Comparison of ENCODE assay signal across 19 cellular contexts in genomic region chr3:177624523-177625495, GRCh38.
DNase-seq lines count a peak whose midpoint lies in the region; ATAC-seq, FAIRE-seq and TF ChIP-seq lines count a peak whose summit lies in the region.
"Had no signal": no experiment of that assay in that cellular context is flagged by ENCODE, and none has a peak within 500 bp of the region (broad histone marks: within the 10 kb centered on the region; RNA-seq: fewer than 3 reads in every experiment).

No MANE protein-coding gene starts in this region.

- POLR2A ChIA-PET in HepG2 (lab: Yijun Ruan, JAX) = no interaction called here
- POLR2A ChIA-PET in endothelial cell of umbilical vein (lab: Charles Lee) = no interaction called here

- WGBS in HepG2 (ENCODE audit: low lambda C conversion rate) = 31% methylated on average over 13 of the region's 13 CpGs
- WGBS in right lobe of liver (ENCODE audit: insufficient coverage, low coverage, low lambda C conversion rate, missing lambda C conversion rate) = 89% methylated on average over 12 of the region's 13 CpGs
- 54 to 81% (median 70%) methylated on average over 13 of the region's 13 CpGs for WGBS in stomach, 5 donors

- in situ Hi-C loops in HepG2 (cut with HindIII; ENCODE audit: extremely low pct_ligation_motif_present, low pct_unique_long_range_greater_than_20kb) = no loop called here

- BruUV-seq in HepG2 (replicated peaks; lab: Mats Ljungman, UMichigan) = no TSS peak
- no TSS peak for BruUV-seq in endothelial cell of umbilical vein (replicated peaks; lab: Mats Ljungman, UMichigan)

- TF ChIP-seq EP300 in HepG2 (IDR thresholded peaks at IDR 0.05; ENCODE audit: low read depth in 2 of 2, low read length in 2 of 2) (peak in 1 of 2 experiments; percentile 35; a peak in 1 of 4 replicates), HepG2 (CRISPR knock-in tag; IDR thresholded peaks at IDR 0.05; ENCODE audit: borderline replicate concordance) (no peak), stomach (IDR thresholded peaks at IDR 0.05) (no peak)

- intact Hi-C loops in HepG2 (cut with micrococcal nuclease; ENCODE audit: unreplicated experiment) = no loop called here
- intact Hi-C loops in right lobe of liver (cut with DNase I) = no loop called here
- intact Hi-C loops in endothelial cell of umbilical vein (cut with micrococcal nuclease) = loop anchor here (5.0 to 10.0 kb wide), 2 partner anchors 570 to 757 kb away; no protein-coding TSS in a partner anchor
- intact Hi-C loops in stomach (cut with DNase I; ENCODE audit: low total_unique reads) = no loop called here

- no peak for FAIRE-seq in HepG2 (lab: Jason Lieb, UNC)
- no peak for FAIRE-seq in endothelial cell of umbilical vein (lab: Jason Lieb, UNC)
- FAIRE-seq: TTC549 had no signal

- ATAC-seq in HepG2 (peak; percentile 81), right lobe of liver (no peak), GM21825 (IDR thresholded peaks at IDR 0.05; ENCODE audit: unreplicated experiment) (no peak), GM19351 (IDR thresholded peaks at IDR 0.05; ENCODE audit: unreplicated experiment) (no peak), GM18861 (IDR thresholded peaks at IDR 0.05; ENCODE audit: unreplicated experiment) (no peak)
- ATAC-seq: psoas muscle, Right ventricle myocardium inferior had no signal

- peak overlapping the region; percentile 56 for H3K4me2 ChIP-seq in HepG2 (ENCODE audit: low read depth, low read length)
- no peak overlapping the region for H3K4me2 ChIP-seq in endothelial cell of umbilical vein (ENCODE audit: insufficient read depth, low read length)
- H3K4me2 ChIP-seq: KMS-11 had no signal

- no peak for TF ChIP-seq RAD21 in HepG2 (CRISPR knock-in tag; IDR thresholded peaks at IDR 0.05)

- CTCF ChIA-PET in HepG2 (lab: Yijun Ruan, JAX; ENCODE audit: low intra/inter-chr PET ratio, low total read pairs) (no interaction called here), endothelial cell of umbilical vein (lab: Charles Lee) (interaction anchor here (1.1 to 1.3 kb wide), 2 partner anchors 9 to 574 kb away, joined by 3 to 4 read pairs; no protein-coding TSS in a partner anchor)

- TF ChIP-seq POLR2A in HepG2 (IDR thresholded peaks at IDR 0.05; ENCODE audit: insufficient read depth in 1 of 2, low read depth in 2 of 2, low read length in 2 of 2) (no peak), right lobe of liver (IDR thresholded peaks at IDR 0.05) (no peak), endothelial cell of umbilical vein (IDR thresholded peaks at IDR 0.05; ENCODE audit: low read depth, low read length) (no peak), stomach (IDR thresholded peaks at IDR 0.05) (no peak)

- H3K4me3 ChIP-seq in HepG2 (replicated peaks in 1 of 3; ENCODE audit: insufficient read depth in 1 of 3, low read depth in 2 of 3, low read length in 3 of 3) (peak overlapping the region in 1 of 3 experiments; percentile 9; a peak in 1 of 6 replicates), right lobe of liver (no peak overlapping the region), endothelial cell of umbilical vein (replicated peaks in 1 of 3; ENCODE audit: insufficient read depth in 1 of 3, low read depth in 1 of 3, low read length in 3 of 3) (no peak overlapping the region), stomach (no peak overlapping the region)
- H3K4me3 ChIP-seq: psoas muscle, uterus had no signal

- H3K4me1 ChIP-seq in HepG2 (ENCODE audit: insufficient read depth, low read length) (peaks cover 24% of the 10 kb centered on the region), right lobe of liver (peaks cover 0 to 11% (median 1%) of the 10 kb centered on the region in 4 donors), endothelial cell of umbilical vein (ENCODE audit: control insufficient read depth, extremely low read depth, insufficient read depth, low read length) (peaks cover 13% of the 10 kb centered on the region), stomach (peaks cover 5 to 24% (median 16%) of the 10 kb centered on the region in 4 donors)
- H3K4me1 ChIP-seq: psoas muscle, uterus had no signal

- H4K20me1 ChIP-seq in HepG2 (ENCODE audit: insufficient read depth, low read length) = no peaks in the 10 kb centered on the region
- no peaks in the 10 kb centered on the region for H4K20me1 ChIP-seq in endothelial cell of umbilical vein (replicated peaks; ENCODE audit: control insufficient read depth, extremely low read depth, insufficient read depth, low read length)

- H3K27ac ChIP-seq in HepG2 (ENCODE audit: extremely low read length, insufficient read depth, low read length) (no peak overlapping the region), right lobe of liver (no peak overlapping the region), endothelial cell of umbilical vein (ENCODE audit: insufficient read depth, low read depth, low read length) (no peak overlapping the region), stomach (peak overlapping the region in 3 of 5 donors; percentile 6 to 48 (median 13))
- H3K27ac ChIP-seq: KMS-11, psoas muscle had no signal

- H3K9me1 ChIP-seq in endothelial cell of umbilical vein (replicated peaks; ENCODE audit: control insufficient read depth, extremely low read depth, insufficient read depth, low read length) = no peaks in the 10 kb centered on the region

- dilution Hi-C loops in endothelial cell of umbilical vein (cut with MboI; ENCODE audit: extremely low pct_ligation_motif_present, low sequenced_read_pairs) = no loop called here

- no peaks in the 10 kb centered on the region for H3K9me3 ChIP-seq in HepG2 (ENCODE audit: low read length)
- no peaks in the 10 kb centered on the region for H3K9me3 ChIP-seq in right lobe of liver
- no peaks in the 10 kb centered on the region for H3K9me3 ChIP-seq in endothelial cell of umbilical vein (replicated peaks; ENCODE audit: control insufficient read depth, insufficient read depth, low read length)
- H3K9me3 ChIP-seq in stomach = no peaks in the 10 kb centered on the region
- H3K9me3 ChIP-seq: psoas muscle, uterus had no signal

- H3K27me3 ChIP-seq in HepG2 (ENCODE audit: control insufficient read depth in 1 of 2, insufficient read depth in 2 of 2, low read length in 2 of 2) (no peaks in the 10 kb centered on the region), right lobe of liver (no peaks in the 10 kb centered on the region), endothelial cell of umbilical vein (ENCODE audit: control insufficient read depth in 2 of 2, insufficient read depth in 2 of 2, low read length in 2 of 2) (no peaks in the 10 kb centered on the region), stomach (no peaks in the 10 kb centered on the region)
- H3K27me3 ChIP-seq: uterus had no signal

- DNase-seq in HepG2 (ENCODE audit: low spot score) (peak; percentile 63), right lobe of liver (no peak), NCI-H510A treated with DMSO at 0.1 percent for 48 hours (lab: John Stamatoyannopoulos, UW) (peak; percentile 76), endothelial cell of umbilical vein (ENCODE audit: low read depth, low spot score) (peak; percentile 77), stomach (no peak)
- DNase-seq: activated CD8-positive, alpha-beta memory T cell treated with anti-CD3 and anti-CD28 coated beads, Interleukin-2, amount 50 U/mL, for 4 hours; AML-193; EL; mesendoderm; NCI-H146; NCI-H748 treated with DMSO at 0.1 percent for 48 hours; psoas muscle; uterus had no signal

- H3K9ac ChIP-seq in HepG2 (ENCODE audit: insufficient read depth, low read depth, low read length) = no peak overlapping the region
- no peak overlapping the region for H3K9ac ChIP-seq in endothelial cell of umbilical vein (replicated peaks; ENCODE audit: extremely low read depth, insufficient read depth, low read length)
- H3K9ac ChIP-seq: KMS-11 had no signal

- H3K36me3 ChIP-seq in HepG2 (replicated peaks in 1 of 2; ENCODE audit: control insufficient read depth in 1 of 2, insufficient read depth in 2 of 2, low read length in 2 of 2) (no peaks in the 10 kb centered on the region; a peak in 1 of 5 replicates), right lobe of liver (no peaks in the 10 kb centered on the region), endothelial cell of umbilical vein (ENCODE audit: control insufficient read depth in 2 of 2, extremely low read depth in 1 of 2, insufficient read depth in 2 of 2, low read length in 2 of 2) (no peaks in the 10 kb centered on the region), stomach (no peaks in the 10 kb centered on the region)
- H3K36me3 ChIP-seq: uterus had no signal

- TF ChIP-seq CTCF in HepG2 (CRISPR knock-in tag; IDR thresholded peaks at IDR 0.05) (peak; percentile 53), right lobe of liver (IDR thresholded peaks at IDR 0.05) (no peak), endothelial cell of umbilical vein (IDR thresholded peaks at IDR 0.05; ENCODE audit: extremely low read depth in 1 of 2, insufficient read depth in 1 of 2, low read depth in 1 of 2, low read length in 2 of 2) (no peak), stomach (IDR thresholded peaks at IDR 0.05) (no peak)

- H2AFZ ChIP-seq in HepG2 (ENCODE audit: low read length) = no peak overlapping the region
- peak overlapping the region; percentile 35 for H2AFZ ChIP-seq in endothelial cell of umbilical vein (ENCODE audit: low read depth, low read length)

- H3K79me2 ChIP-seq in HepG2 (ENCODE audit: insufficient read depth, low read length) (no peaks in the 10 kb centered on the region), endothelial cell of umbilical vein (ENCODE audit: control insufficient read depth, insufficient read depth, low read length) (no peaks in the 10 kb centered on the region)

TF ChIP-seq in HepG2, 621 proteins besides CTCF, POLR2A, EP300 and RAD21 (continues in another document):
- TF ChIP-seq STAG1 (CRISPR knock-in tag; IDR thresholded peaks at IDR 0.05) = peak; percentile 59

TF ChIP-seq in endothelial cell of umbilical vein, 7 proteins besides CTCF, POLR2A, EP300 and RAD21:
- no peak for TF ChIP-seq FOS (IDR thresholded peaks at IDR 0.05; ENCODE audit: borderline replicate concordance, insufficient read depth, low read length)
- no peak for TF ChIP-seq MYC (IDR thresholded peaks at IDR 0.05; ENCODE audit: low read depth, low read length)
- TF ChIP-seq GATA2 (IDR thresholded peaks at IDR 0.05; ENCODE audit: insufficient read depth, insufficient read length, low read depth, low read length) = no peak
- TF ChIP-seq POLR2AphosphoS5 (IDR thresholded peaks at IDR 0.05; ENCODE audit: insufficient read depth, low read depth, low read length) = no peak
TF ChIP-seq in endothelial cell of umbilical vein: peak in this region for 0.

Comparison
In these comparisons a context has a peak if more than half of its experiments do, and no peak if none do; other contexts are left out.
1. DNase-seq: peak in HepG2 (single experiment), NCI-H510A treated with DMSO at 0.1 percent for 48 hours (single experiment) and endothelial cell of umbilical vein (single experiment); none in right lobe of liver (0 of 3) and stomach (single experiment).
2. H3K27ac ChIP-seq: peak in stomach (3 of 5); none in HepG2 (single experiment), right lobe of liver (0 of 3) and endothelial cell of umbilical vein (single experiment).